ENCODE assay signal across 27 cellular contexts in genomic region chr6:117733341-117733740, GRCh38. TPM values are rescaled to one million over a fixed set of nuclear protein-coding genes. Genes with fewer than 3 reads are reported as not detected.
DNase-seq lines count a peak whose midpoint lies in the region; ATAC-seq, FAIRE-seq and TF ChIP-seq lines count a peak whose summit lies in the region.
"Had no signal": no experiment of that assay in that cellular context is flagged by ENCODE, and none has a peak within 500 bp of the region (broad histone marks: within the 10 kb centered on the region; RNA-seq: fewer than 3 reads in every experiment).

No MANE protein-coding gene starts in this region.

- no peak for DNase-seq in activated naive CD8-positive, alpha-beta T cell treated with anti-CD3 and anti-CD28 coated beads, Interleukin-2, amount 50 U/mL, for 24 hours
- DNase-seq in activated naive CD8-positive, alpha-beta T cell treated with anti-CD3 and anti-CD28 coated beads for 36 hours: no peak
- DNase-seq in NB4 (ENCODE audit: low read depth): peak; percentile 45
- DNase-seq in bronchial epithelial cell (ENCODE audit: low read depth): peak; percentile 15
- no peak for DNase-seq in MG63
- DNase-seq in ureter (ENCODE audit: low spot score): no peak
- DNase-seq in amniotic stem cell (lab: John Stamatoyannopoulos, UW): no peak
- DNase-seq: ACHN; activated CD8-positive, alpha-beta memory T cell treated with anti-CD3 and anti-CD28 coated beads, Interleukin-2, amount 50 U/mL, for 48 hours; central memory CD4-positive, alpha-beta T cell; dermis blood vessel endothelial cell; DMS79; H9; hypothalamus; immature natural killer cell; mesendoderm; MM.1S; NCI-H1694; NCI-H510A; SIG-M5; stimulated activated naive CD4-positive, alpha-beta T cell treated with Interleukin-2 at 50 U/mL for 16 hours had no signal

- no peak overlapping the region for H3K27ac Mint-ChIP-seq in activated naive CD8-positive, alpha-beta T cell treated with anti-CD3 and anti-CD28 coated beads, Interleukin-2, amount 50 U/mL, for 24 hours
- no peak overlapping the region for H3K27ac Mint-ChIP-seq in activated naive CD8-positive, alpha-beta T cell treated with anti-CD3 and anti-CD28 coated beads for 36 hours
- H3K27ac Mint-ChIP-seq: activated naive CD4-positive, alpha-beta T cell treated with anti-CD3 and anti-CD28 coated beads, Interleukin-2, amount 50 U/mL, for 24 hours; H9; WTC11 had no signal

- H3K36me3 ChIP-seq in bronchial epithelial cell (ENCODE audit: control insufficient read depth, insufficient read depth, low read length): no peaks in the 10 kb centered on the region
- H3K36me3 ChIP-seq in MG63: no peaks in the 10 kb centered on the region
- H3K36me3 ChIP-seq: thoracic aorta had no signal

- H3K4me1 Mint-ChIP-seq in activated naive CD8-positive, alpha-beta T cell treated with anti-CD3 and anti-CD28 coated beads, Interleukin-2, amount 50 U/mL, for 24 hours: peaks cover 2% of the 10 kb centered on the region
- H3K4me1 Mint-ChIP-seq in activated naive CD8-positive, alpha-beta T cell treated with anti-CD3 and anti-CD28 coated beads for 36 hours: peaks cover 4% of the 10 kb centered on the region
- H3K4me1 Mint-ChIP-seq: activated naive CD4-positive, alpha-beta T cell treated with anti-CD3 and anti-CD28 coated beads, Interleukin-2, amount 50 U/mL, for 24 hours; H9; immature natural killer cell; WTC11 had no signal

- no peak overlapping the region for H3K4me3 ChIP-seq in NB4 (ENCODE audit: low read depth, low read length)
- H3K4me3 ChIP-seq in bronchial epithelial cell (ENCODE audit: low read depth, low read length): no peak overlapping the region
- no peak overlapping the region for H3K4me3 ChIP-seq in MG63
- H3K4me3 ChIP-seq: thoracic aorta had no signal

- ATAC-seq in activated naive CD8-positive, alpha-beta T cell treated with anti-CD3 and anti-CD28 coated beads, Interleukin-2, amount 50 U/mL, for 24 hours: peak; percentile 63
- no peak for ATAC-seq in HG03280 (IDR thresholded peaks at IDR 0.05; ENCODE audit: unreplicated experiment)
- ATAC-seq: sciatic nerve, WTC11 had no signal

- no peak for TF ChIP-seq CTCF in NB4 (IDR thresholded peaks at IDR 0.05; ENCODE audit: low read depth, low read length)
- no peak for TF ChIP-seq CTCF in bronchial epithelial cell (IDR thresholded peaks at IDR 0.05; ENCODE audit: insufficient read depth, low read length, severe bottlenecking)

- peaks cover 6% of the 10 kb centered on the region for H3K9me3 Mint-ChIP-seq in activated naive CD8-positive, alpha-beta T cell treated with anti-CD3 and anti-CD28 coated beads, Interleukin-2, amount 50 U/mL, for 24 hours
- H3K9me3 Mint-ChIP-seq in activated naive CD8-positive, alpha-beta T cell treated with anti-CD3 and anti-CD28 coated beads for 36 hours: peaks cover 1% of the 10 kb centered on the region
- H3K9me3 Mint-ChIP-seq: activated naive CD4-positive, alpha-beta T cell treated with anti-CD3 and anti-CD28 coated beads, Interleukin-2, amount 50 U/mL, for 24 hours; H9 had no signal

- no peak for TF ChIP-seq POLR2A in NB4 (IDR thresholded peaks at IDR 0.05; ENCODE audit: extremely low read depth, insufficient read length)

- no peak for FAIRE-seq in bronchial epithelial cell (lab: Jason Lieb, UNC)
- FAIRE-seq: GM18507 had no signal

- H3K27me3 ChIP-seq in bronchial epithelial cell (ENCODE audit: control insufficient read depth, insufficient read depth, low read length): no peaks in the 10 kb centered on the region
- 0 out of 2 replicates have a peak, but pooled peaks cover 2% of the 10 kb centered on the region for H3K27me3 ChIP-seq in MG63

- no peak overlapping the region for H3K4me3 Mint-ChIP-seq in activated naive CD8-positive, alpha-beta T cell treated with anti-CD3 and anti-CD28 coated beads, Interleukin-2, amount 50 U/mL, for 24 hours
- no peak overlapping the region for H3K4me3 Mint-ChIP-seq in activated naive CD8-positive, alpha-beta T cell treated with anti-CD3 and anti-CD28 coated beads for 36 hours
- H3K4me3 Mint-ChIP-seq: activated naive CD4-positive, alpha-beta T cell treated with anti-CD3 and anti-CD28 coated beads, Interleukin-2, amount 50 U/mL, for 24 hours; H9; immature natural killer cell; WTC11 had no signal

- no peaks in the 10 kb centered on the region for H3K9me3 ChIP-seq in MG63
- H3K9me3 ChIP-seq: thoracic aorta had no signal

- H3K27me3 Mint-ChIP-seq in activated naive CD8-positive, alpha-beta T cell treated with anti-CD3 and anti-CD28 coated beads, Interleukin-2, amount 50 U/mL, for 24 hours: peaks cover 11% of the 10 kb centered on the region
- H3K27me3 Mint-ChIP-seq in activated naive CD8-positive, alpha-beta T cell treated with anti-CD3 and anti-CD28 coated beads for 36 hours: peaks cover 25% of the 10 kb centered on the region

- H3K36me3 Mint-ChIP-seq in activated naive CD8-positive, alpha-beta T cell treated with anti-CD3 and anti-CD28 coated beads, Interleukin-2, amount 50 U/mL, for 24 hours (ENCODE audit: low read depth): no peaks in the 10 kb centered on the region
- H3K36me3 Mint-ChIP-seq in activated naive CD8-positive, alpha-beta T cell treated with anti-CD3 and anti-CD28 coated beads for 36 hours: no peaks in the 10 kb centered on the region
- H3K36me3 Mint-ChIP-seq: activated naive CD4-positive, alpha-beta T cell treated with anti-CD3 and anti-CD28 coated beads, Interleukin-2, amount 50 U/mL, for 24 hours; immature natural killer cell; WTC11 had no signal

RNA-seq across cellular contexts. Expression of gene NUS1, which starts 58.1 kb away (rescaled TPM):
- 10 to 100 TPM; 63.7 to 64.1 TPM for total RNA-seq in activated naive CD8-positive, alpha-beta T cell treated with anti-CD3 and anti-CD28 coated beads for 36 hours
- total RNA-seq in bronchial epithelial cell: 29.5 and 31.5 TPM in 2 replicates
- total RNA-seq in MG63 (2014; rRNA removed; shearing (Covaris generic); ENCODE audit: low replicate concordance): 33.9 and 44.9 TPM in 2 replicates
- total RNA-seq in ureter: 35.3 TPM

Comparison
In these comparisons a context has a peak if more than half of its experiments do, and no peak if none do; other contexts are left out.
1. DNase-seq: peak in NB4 (single experiment) and bronchial epithelial cell (single experiment); none in activated naive CD8-positive, alpha-beta T cell treated with anti-CD3 and anti-CD28 coated beads, Interleukin-2, amount 50 U/mL, for 24 hours (single experiment), activated naive CD8-positive, alpha-beta T cell treated with anti-CD3 and anti-CD28 coated beads for 36 hours (single experiment), MG63 (single experiment), ureter (single experiment) and amniotic stem cell (single experiment).